Comparison of ENCODE assay signal across 10 cellular contexts in genomic region chr22:45548991-45549736, GRCh38. TPM values are rescaled to one million over a fixed set of nuclear protein-coding genes. Genes with fewer than 3 reads are reported as not detected.
DNase-seq lines count a peak whose midpoint lies in the region; ATAC-seq and TF ChIP-seq lines count a peak whose summit lies in the region.
"Had no signal": no experiment of that assay in that cellular context is flagged by ENCODE, and none has a peak within 500 bp of the region (broad histone marks: within the 10 kb centered on the region; RNA-seq: fewer than 3 reads in every experiment).

No MANE protein-coding gene starts in this region.

- H3K4me1 ChIP-seq in lower lobe of right lung (peaks cover 59% of the 10 kb centered on the region), aorta (ENCODE audit: control insufficient read depth in 1 of 2, insufficient read depth in 2 of 2, low read length in 2 of 2) (peaks cover 0 to 3% of the 10 kb centered on the region in 2 donors)

- CTCF ChIA-PET in activated CD8-positive, alpha-beta T cell treated with anti-CD3 and anti-CD28 coated beads for 36 hours (lab: Charles Lee), result no interaction called here
- CTCF ChIA-PET in activated CD8-positive, alpha-beta T cell treated with anti-CD3 and anti-CD28 coated beads, Interleukin-2, amount 10 ng/mL, durations not matched to agents 7 days and 5 days (lab: Charles Lee), result no interaction called here

- ATAC-seq in activated CD8-positive, alpha-beta T cell treated with anti-CD3 and anti-CD28 coated beads for 36 hours, result no peak
- ATAC-seq in activated CD8-positive, alpha-beta T cell treated with anti-CD3 and anti-CD28 coated beads, Interleukin-2, amount 10 ng/mL, durations not matched to agents 7 days and 5 days, result no peak
- ATAC-seq in lower lobe of right lung (peak; percentile 23 to 29), aorta (ENCODE audit: low FRiP score) (peak; percentile 74), HG03354 (IDR thresholded peaks at IDR 0.05; ENCODE audit: poor library complexity, severe bottlenecking, unreplicated experiment) (no peak)

- H3K4me3 Mint-ChIP-seq in activated CD8-positive, alpha-beta T cell treated with anti-CD3 and anti-CD28 coated beads for 36 hours, result no peak overlapping the region
- H3K4me3 Mint-ChIP-seq in activated CD8-positive, alpha-beta T cell treated with anti-CD3 and anti-CD28 coated beads, Interleukin-2, amount 10 ng/mL, durations not matched to agents 7 days and 5 days, result no peak overlapping the region
- H3K4me3 Mint-ChIP-seq: central memory CD8-positive, alpha-beta T cell had no signal

- H3K4me3 ChIP-seq in lower lobe of right lung, result no peak overlapping the region
- H3K4me3 ChIP-seq in aorta (ENCODE audit: low read length in 2 of 2), result no peak overlapping the region

- no peak overlapping the region for H3K27ac Mint-ChIP-seq in activated CD8-positive, alpha-beta T cell treated with anti-CD3 and anti-CD28 coated beads for 36 hours
- H3K27ac Mint-ChIP-seq in activated CD8-positive, alpha-beta T cell treated with anti-CD3 and anti-CD28 coated beads, Interleukin-2, amount 10 ng/mL, durations not matched to agents 7 days and 5 days, result no peak overlapping the region

- H3K36me3 Mint-ChIP-seq in activated CD8-positive, alpha-beta T cell treated with anti-CD3 and anti-CD28 coated beads for 36 hours (ENCODE audit: low read depth), result no peaks in the 10 kb centered on the region
- no peaks in the 10 kb centered on the region for H3K36me3 Mint-ChIP-seq in activated CD8-positive, alpha-beta T cell treated with anti-CD3 and anti-CD28 coated beads, Interleukin-2, amount 10 ng/mL, durations not matched to agents 7 days and 5 days (ENCODE audit: low read depth)

- H3K27ac ChIP-seq in lower lobe of right lung, result peak overlapping the region; percentile 49
- peak overlapping the region; percentile 46 to 85 for H3K27ac ChIP-seq in aorta (ENCODE audit: low read depth in 1 of 2, low read length in 2 of 2)

- POLR2A ChIA-PET in activated CD8-positive, alpha-beta T cell treated with anti-CD3 and anti-CD28 coated beads for 36 hours (lab: Charles Lee), result no interaction called here
- POLR2A ChIA-PET in activated CD8-positive, alpha-beta T cell treated with anti-CD3 and anti-CD28 coated beads, Interleukin-2, amount 10 ng/mL, durations not matched to agents 7 days and 5 days (lab: Charles Lee), result no interaction called here

- H3K27me3 Mint-ChIP-seq in activated CD8-positive, alpha-beta T cell treated with anti-CD3 and anti-CD28 coated beads for 36 hours, result peaks cover 3% of the 10 kb centered on the region
- H3K27me3 Mint-ChIP-seq in activated CD8-positive, alpha-beta T cell treated with anti-CD3 and anti-CD28 coated beads, Interleukin-2, amount 10 ng/mL, durations not matched to agents 7 days and 5 days (ENCODE audit: low read depth), result no peaks in the 10 kb centered on the region
- H3K27me3 Mint-ChIP-seq: central memory CD8-positive, alpha-beta T cell had no signal

- H3K9me3 Mint-ChIP-seq in activated CD8-positive, alpha-beta T cell treated with anti-CD3 and anti-CD28 coated beads for 36 hours, result no peaks in the 10 kb centered on the region
- H3K9me3 Mint-ChIP-seq in activated CD8-positive, alpha-beta T cell treated with anti-CD3 and anti-CD28 coated beads, Interleukin-2, amount 10 ng/mL, durations not matched to agents 7 days and 5 days (ENCODE audit: insufficient read depth), result no peaks in the 10 kb centered on the region
- H3K9me3 Mint-ChIP-seq: central memory CD8-positive, alpha-beta T cell had no signal

- WGBS in aorta, 2 donors, result 4 to 14% methylated on average over 16 to 17 of the region's 17 CpGs

- H3K4me1 Mint-ChIP-seq in activated CD8-positive, alpha-beta T cell treated with anti-CD3 and anti-CD28 coated beads for 36 hours (ENCODE audit: low read depth), result no peaks in the 10 kb centered on the region
- H3K4me1 Mint-ChIP-seq in activated CD8-positive, alpha-beta T cell treated with anti-CD3 and anti-CD28 coated beads, Interleukin-2, amount 10 ng/mL, durations not matched to agents 7 days and 5 days (ENCODE audit: low read depth), result peaks cover 2% of the 10 kb centered on the region
- H3K4me1 Mint-ChIP-seq: central memory CD8-positive, alpha-beta T cell had no signal

- H3K27me3 ChIP-seq in lower lobe of right lung (ENCODE audit: low read depth) (peaks cover 16% of the 10 kb centered on the region), aorta (ENCODE audit: control insufficient read depth in 1 of 2, insufficient read depth in 2 of 2, low read length in 1 of 2) (no peaks in the 10 kb centered on the region)

- H3K9me3 ChIP-seq in lower lobe of right lung (no peaks in the 10 kb centered on the region), aorta (ENCODE audit: control insufficient read depth, low read length) (no peaks in the 10 kb centered on the region)

- intact Hi-C loops in activated CD8-positive, alpha-beta T cell treated with anti-CD3 and anti-CD28 coated beads for 36 hours (cut with micrococcal nuclease), result no loop called here
- intact Hi-C loops in lower lobe of right lung (cut with DNase I), result no loop called here
- intact Hi-C loops in aorta (cut with DNase I), result no loop called here

- peak; percentile 21 for TF ChIP-seq CTCF in activated CD8-positive, alpha-beta T cell treated with anti-CD3 and anti-CD28 coated beads for 36 hours (IDR thresholded peaks at IDR 0.05)
- peak; percentile 15 for TF ChIP-seq CTCF in lower lobe of right lung (IDR thresholded peaks at IDR 0.05)

- no peak for DNase-seq in activated CD8-positive, alpha-beta T cell treated with anti-CD3 and anti-CD28 coated beads for 36 hours
- no peak for DNase-seq in activated CD8-positive, alpha-beta T cell treated with anti-CD3 and anti-CD28 coated beads, Interleukin-2, amount 10 ng/mL, durations not matched to agents 7 days and 5 days
- DNase-seq in brain pericyte (ENCODE audit: low read depth, low spot score) (peak; percentile 47), lower lobe of right lung (no peak), aorta (peak; percentile 86 to 88), NOMO-1 treated with dmso at 0.1 percent for 144 hours (lab: John Stamatoyannopoulos, UW; ENCODE audit: unreplicated experiment) (no peak), NCI-H526 (lab: John Stamatoyannopoulos, UW) (no peak)
- DNase-seq: SIG-M5 had no signal

- H3K36me3 ChIP-seq in lower lobe of right lung, result peaks cover 17% of the 10 kb centered on the region
- no peaks in the 10 kb centered on the region for H3K36me3 ChIP-seq in aorta (ENCODE audit: control insufficient read depth in 1 of 2, insufficient read depth in 2 of 2, low read length in 1 of 2)

RNA-seq across cellular contexts. Expression of gene FBLN1, which starts 46.5 kb away (rescaled TPM):
- under 1 TPM in 1 of 2 experiments, not detected in 1; 0.56 TPM for total RNA-seq in activated CD8-positive, alpha-beta T cell treated with anti-CD3 and anti-CD28 coated beads for 36 hours
- not detected for total RNA-seq in activated CD8-positive, alpha-beta T cell treated with anti-CD3 and anti-CD28 coated beads, Interleukin-2, amount 10 ng/mL, durations not matched to agents 7 days and 5 days
- total RNA-seq in lower lobe of right lung, result 307 TPM
- total RNA-seq in aorta, result 1,000 to 10,000 TPM in 1 of 2 donors, 100 to 1,000 TPM in 1; 500 to 1,512 TPM
- 100 to 1,000 TPM in 1 of 2 donors, 10 to 100 TPM in 1; 48.1 to 283 TPM for polyA plus RNA-seq in aorta

Comparison
In these comparisons a context has a peak if more than half of its experiments do, and no peak if none do; other contexts are left out.
1. ATAC-seq: peak in lower lobe of right lung (2 of 2) and aorta (single experiment); none in activated CD8-positive, alpha-beta T cell treated with anti-CD3 and anti-CD28 coated beads for 36 hours (single experiment), activated CD8-positive, alpha-beta T cell treated with anti-CD3 and anti-CD28 coated beads, Interleukin-2, amount 10 ng/mL, durations not matched to agents 7 days and 5 days (single experiment) and HG03354 (single experiment).
2. DNase-seq: peak in brain pericyte (single experiment) and aorta (2 of 2); none in activated CD8-positive, alpha-beta T cell treated with anti-CD3 and anti-CD28 coated beads for 36 hours (single experiment), activated CD8-positive, alpha-beta T cell treated with anti-CD3 and anti-CD28 coated beads, Interleukin-2, amount 10 ng/mL, durations not matched to agents 7 days and 5 days (single experiment), lower lobe of right lung (single experiment), NOMO-1 treated with dmso at 0.1 percent for 144 hours (single experiment) and NCI-H526 (0 of 2).
3. RNA of gene FBLN1, which starts 46.5 kb away (total RNA-seq): 500 to 1,512 TPM in aorta and 307 TPM in lower lobe of right lung (single experiment); 0.56 TPM in activated CD8-positive, alpha-beta T cell treated with anti-CD3 and anti-CD28 coated beads for 36 hours and not detected in activated CD8-positive, alpha-beta T cell treated with anti-CD3 and anti-CD28 coated beads, Interleukin-2, amount 10 ng/mL, durations not matched to agents 7 days and 5 days; every median in the first group is over 100 times any median in the second.